13 cellular contexts compared by ENCODE assay signal in genomic region chr12:124653169-124653931, GRCh38.
DNase-seq lines count a peak whose midpoint lies in the region; ATAC-seq, FAIRE-seq and TF ChIP-seq lines count a peak whose summit lies in the region.
"Had no signal": no experiment of that assay in that cellular context is flagged by ENCODE, and none has a peak within 500 bp of the region (broad histone marks: within the 10 kb centered on the region; RNA-seq: fewer than 3 reads in every experiment).

No MANE protein-coding gene starts in this region.

- ATAC-seq in Right ventricle myocardium inferior (no peak), K562 (peak; percentile 66), right cardiac atrium (peak in 1 of 2 donors; percentile 8)

- TF ChIP-seq CTCF in K562 (IDR thresholded peaks at IDR 0.05 in 2 of 3, conservative IDR thresholded peaks at IDR 0.05 in 1 of 3; ENCODE audit: insufficient read depth in 2 of 3, low read depth in 1 of 3, low read length in 3 of 3) (no peak), uterus (IDR thresholded peaks at IDR 0.05) (no peak)

- H3K36me3 ChIP-seq in K562 (ENCODE audit: control insufficient read depth, insufficient read depth, low read length) (no peaks in the 10 kb centered on the region), uterus (no peaks in the 10 kb centered on the region)
- H3K36me3 ChIP-seq: upper lobe of left lung had no signal

- WGBS in K562 (ENCODE audit: insufficient coverage, low coverage, missing lambda C conversion rate): 20% methylated on average over 19 of the region's 19 CpGs
- 43% methylated on average over 19 of the region's 19 CpGs for WGBS in right cardiac atrium

- peak overlapping the region; percentile 30 to 80 for H3K9ac ChIP-seq in K562 (ENCODE audit: insufficient read depth in 1 of 2, low read depth in 2 of 2, low read length in 2 of 2)

- H3K4me1 ChIP-seq in K562 (replicated peaks in 1 of 2; ENCODE audit: control insufficient read depth in 2 of 2, insufficient read depth in 2 of 2, low read length in 2 of 2) (peaks cover 8 to 26% of the 10 kb centered on the region in 2 experiments; a peak in 4 of 5 replicates), right cardiac atrium (ENCODE audit: control insufficient read depth, insufficient read depth, low read length) (peaks cover 5% of the 10 kb centered on the region), uterus (peaks cover 0 to 15% of the 10 kb centered on the region in 2 donors)

- TF ChIP-seq RAD21 in K562 (CRISPR knock-in tag; conservative IDR thresholded peaks at IDR 0.05 in 1 of 2, IDR thresholded peaks at IDR 0.05 in 1 of 2): no peak

- H3K79me2 ChIP-seq in K562 (ENCODE audit: control insufficient read depth, insufficient read depth, low read length): no peaks in the 10 kb centered on the region

- DNase-seq in Right ventricle myocardium inferior (ENCODE audit: missing footprints) (peak; percentile 71), cardiac septum (ENCODE audit: low spot score) (no peak), K562 (ENCODE audit: extremely low read depth in 1 of 4, low spot score in 3 of 4) (peak in 2 of 4 experiments; percentile 30 to 42), right cardiac atrium (peak; percentile 56 to 79 (median 78)), uterus (no peak), posterior cingulate gyrus (no peak), NCI-H1417 treated with DMSO at 0.1 percent for 48 hours (lab: John Stamatoyannopoulos, UW) (no peak)
- no peak for DNase-seq in stimulated activated CD4-positive, alpha-beta T cell treated with anti-CD3 and anti-CD28 coated beads, Interleukin-4, amount 100 ng/mL, for 24 hours
- DNase-seq: cerebellar nuclear complex, NCI-H1694, NCI-H510A treated with DMSO at 0.1 percent for 48 hours, SHP77 had no signal

- H3K27ac ChIP-seq in K562 (ENCODE audit: extremely low read depth, low read depth, low read length) (no peak overlapping the region), right cardiac atrium (ENCODE audit: low read length) (no peak overlapping the region), uterus (peak overlapping the region; percentile 40 to 46)

- CTCF ChIA-PET in K562 (lab: Yijun Ruan, JAX; ENCODE audit: low intra/inter-chr PET ratio): no interaction called here

- TF ChIP-seq EP300 in K562 (IDR thresholded peaks at IDR 0.05; ENCODE audit: low read length): no peak

- no TSS peak for BruUV-seq in K562 (replicated peaks; lab: Mats Ljungman, UMichigan)

- peak overlapping the region; percentile 69 for H3K4me2 ChIP-seq in K562 (ENCODE audit: insufficient read depth, low read length)

- peak; percentile 68 for FAIRE-seq in K562 (lab: Jason Lieb, UNC)

- H3K4me3 ChIP-seq in K562 (no peak overlapping the region), right cardiac atrium (ENCODE audit: low read length) (no peak overlapping the region), uterus (no peak overlapping the region)
- H3K4me3 ChIP-seq: upper lobe of left lung had no signal

- no peaks in the 10 kb centered on the region for H4K20me1 ChIP-seq in K562 (replicated peaks; ENCODE audit: control insufficient read depth, insufficient read depth, low read length)

- H2AFZ ChIP-seq in K562 (ENCODE audit: low read depth, low read length): peak overlapping the region; percentile 87

- in situ Hi-C loops in K562 (cut with MboI): no loop called here

- intact Hi-C loops in Right ventricle myocardium inferior (cut with DNase I): loop anchor here (5.0 kb wide), 1 partner anchor 44 kb away; no protein-coding TSS in a partner anchor
- intact Hi-C loops in cardiac septum (cut with DNase I): loop anchor here (5.0 kb wide), 1 partner anchor 66 kb away; no protein-coding TSS in a partner anchor
- intact Hi-C loops in K562 (cut with micrococcal nuclease): no loop called here
- intact Hi-C loops in right cardiac atrium (cut with DNase I): no loop called here
- intact Hi-C loops in uterus (cut with DNase I; ENCODE audit: low total_unique reads): no loop called here
- intact Hi-C loops in posterior cingulate gyrus (cut with DNase I): no loop called here

- no peaks in the 10 kb centered on the region for H3K9me1 ChIP-seq in K562 (ENCODE audit: control insufficient read depth, insufficient read depth, low read length)

- TF ChIP-seq POLR2A in K562 (conservative IDR thresholded peaks at IDR 0.05): no peak
- no peak for TF ChIP-seq POLR2A in uterus (IDR thresholded peaks at IDR 0.05)

- POLR2A ChIA-PET in K562 (lab: Yijun Ruan, JAX): interaction anchor here (0.5 to 2.2 kb wide), 4 partner anchors 11 to 151 kb away, joined by 3 to 13 read pairs (median 4); no protein-coding TSS in a partner anchor

- no peaks in the 10 kb centered on the region; the same call in 1 of the 2 replicates for H3K9me3 ChIP-seq in K562 (replicated peaks; ENCODE audit: control insufficient read depth, insufficient read depth, low read depth, low read length)
- H3K9me3 ChIP-seq in right cardiac atrium (ENCODE audit: control insufficient read depth, low read length): no peaks in the 10 kb centered on the region
- H3K9me3 ChIP-seq in uterus: no peaks in the 10 kb centered on the region

- H3K27me3 ChIP-seq in K562 (ENCODE audit: control insufficient read depth in 2 of 2, insufficient read depth in 2 of 2, low read length in 2 of 2): no peaks in the 10 kb centered on the region
- no peaks in the 10 kb centered on the region for H3K27me3 ChIP-seq in right cardiac atrium (ENCODE audit: control insufficient read depth, insufficient read depth)
- no peaks in the 10 kb centered on the region for H3K27me3 ChIP-seq in uterus
- H3K27me3 ChIP-seq: upper lobe of left lung had no signal

TF ChIP-seq in K562, 482 proteins besides CTCF, POLR2A, EP300 and RAD21 (continues in another document):
- TF ChIP-seq CTBP1 (IDR thresholded peaks at IDR 0.05; ENCODE audit: borderline replicate concordance): peak; percentile 45; the same call in 1 of the 2 replicates
- no peak for TF ChIP-seq RBM14 (IDR thresholded peaks at IDR 0.05; ENCODE audit: borderline replicate concordance, insufficient read depth, low read depth, low read length)
- TF ChIP-seq NFE2 (IDR thresholded peaks at IDR 0.05; ENCODE audit: low read depth): peak; percentile 72
- peak; percentile 69 for TF ChIP-seq MAFG (tag; conservative IDR thresholded peaks at IDR 0.05)
- TF ChIP-seq SMAD3 (CRISPR knock-in tag; conservative IDR thresholded peaks at IDR 0.05): no peak
- no peak for TF ChIP-seq SPI1 (IDR thresholded peaks at IDR 0.05; ENCODE audit: borderline replicate concordance, low read depth, low read length)
- TF ChIP-seq TCF3 (CRISPR knock-in tag; IDR thresholded peaks at IDR 0.05): no peak
- no peak for TF ChIP-seq ARID2 (IDR thresholded peaks at IDR 0.05)
- peak; percentile 72 for TF ChIP-seq C11orf30 (IDR thresholded peaks at IDR 0.05; ENCODE audit: low read depth)
- no peak for TF ChIP-seq ZHX1 (conservative IDR thresholded peaks at IDR 0.05; ENCODE audit: low read length)
- no peak for TF ChIP-seq JUNB (CRISPR knock-in tag; conservative IDR thresholded peaks at IDR 0.05)
- peak; percentile 52 for TF ChIP-seq CEBPB (tag; IDR thresholded peaks at IDR 0.05)
- no peak for TF ChIP-seq ADNP (tag; IDR thresholded peaks at IDR 0.05)
- no peak for TF ChIP-seq CBFA2T3 (IDR thresholded peaks at IDR 0.05)
- peak; percentile 91 for TF ChIP-seq ZBTB9 (CRISPR knock-in tag; IDR thresholded peaks at IDR 0.05)
- no peak for TF ChIP-seq SRF (CRISPR knock-in tag; IDR thresholded peaks at IDR 0.05)
- TF ChIP-seq SREBF1 (IDR thresholded peaks at IDR 0.05; ENCODE audit: borderline replicate concordance, low read depth, low read length): no peak
- no peak for TF ChIP-seq ZNF444 (CRISPR knock-in tag; IDR thresholded peaks at IDR 0.05)
- no peak for TF ChIP-seq ZNF277 (CRISPR knock-in tag; IDR thresholded peaks at IDR 0.05; ENCODE audit: borderline replicate concordance)

Comparison
In these comparisons a context has a peak if more than half of its experiments do, and no peak if none do; other contexts are left out.
1. DNase-seq: peak in Right ventricle myocardium inferior (single experiment) and right cardiac atrium (3 of 3); none in cardiac septum (single experiment), uterus (0 of 2), posterior cingulate gyrus (0 of 10), stimulated activated CD4-positive, alpha-beta T cell treated with anti-CD3 and anti-CD28 coated beads, Interleukin-4, amount 100 ng/mL, for 24 hours (single experiment) and NCI-H1417 treated with DMSO at 0.1 percent for 48 hours (single experiment).
2. intact Hi-C loops: an anchor here in Right ventricle myocardium inferior (5.0 kb wide) and cardiac septum (5.0 kb wide); none called in K562, right cardiac atrium, uterus and posterior cingulate gyrus.
3. H3K27ac ChIP-seq: peak in uterus (2 of 2); none in K562 (single experiment) and right cardiac atrium (single experiment).